10 cellular contexts compared by ENCODE assay signal in genomic region chr16:55479560-55480197, GRCh38. TPM values are rescaled to one million over a fixed set of nuclear protein-coding genes. Genes with fewer than 3 reads are reported as not detected.
A peak's percentile ranks its signal among the peaks of the same experiment; 100 is the strongest.
DNase-seq lines count a peak whose midpoint lies in the region; ATAC-seq and TF ChIP-seq lines count a peak whose summit lies in the region.
"Had no signal": no experiment of that assay in that cellular context is flagged by ENCODE, and none has a peak within 500 bp of the region (broad histone marks: within the 10 kb centered on the region; RNA-seq: fewer than 3 reads in every experiment).

No MANE protein-coding gene starts in this region.

- H3K36me3 ChIP-seq in ACC112 (ENCODE audit: insufficient read depth, low read length) (peaks cover 22% of the 10 kb centered on the region), esophagus (ENCODE audit: control insufficient read depth in 2 of 2, insufficient read depth in 2 of 2, low read length in 1 of 2) (no peaks in the 10 kb centered on the region), body of pancreas (replicated peaks in 1 of 2; ENCODE audit: insufficient read depth in 1 of 2, low read depth in 2 of 2) (no peaks in the 10 kb centered on the region)

- H3K4me1 Mint-ChIP-seq in neural crest cell = peaks cover 25% of the 10 kb centered on the region

- no peak for TF ChIP-seq POLR2A in body of pancreas (IDR thresholded peaks at IDR 0.05)

- DNase-seq in OCI-M1 (lab: John Stamatoyannopoulos, UW) (peak; percentile 25), neural crest cell (ENCODE audit: low read depth, low spot score) (peak; percentile 34), body of pancreas (no peak), Ammon's horn (ENCODE audit: low spot score) (no peak), GM20000 (ENCODE audit: low spot score) (no peak)
- DNase-seq: NCI-H1436 treated with DMSO at 0.1 percent for 48 hours had no signal

- H3K27ac ChIP-seq in ACC112 (ENCODE audit: low read depth, low read length) = peak overlapping the region; percentile 71; the same call in 1 of the 2 replicates
- peak overlapping the region; percentile 51 to 59 for H3K27ac ChIP-seq in esophagus (ENCODE audit: low read depth in 2 of 2, low read length in 1 of 2)
- H3K27ac ChIP-seq in body of pancreas = peak overlapping the region in 2 of 4 donors; percentile 0 to 44
- H3K27ac ChIP-seq: VCaP had no signal

- H3K27me3 Mint-ChIP-seq in neural crest cell (ENCODE audit: low read depth) = peaks cover 12% of the 10 kb centered on the region

- H3K4me3 ChIP-seq in ACC112 (ENCODE audit: low read depth, low read length) = peak overlapping the region; percentile 98
- peak overlapping the region; percentile 45 to 51 for H3K4me3 ChIP-seq in esophagus (ENCODE audit: low read depth in 1 of 2, low read length in 2 of 2)
- H3K4me3 ChIP-seq in body of pancreas = no peak overlapping the region

- H3K9me3 Mint-ChIP-seq in neural crest cell = peaks cover under 1% of the 10 kb centered on the region

- intact Hi-C loops in body of pancreas (cut with DNase I) = no loop called here

- TF ChIP-seq CTCF in neural crest cell (conservative IDR thresholded peaks at IDR 0.05) (no peak), body of pancreas (IDR thresholded peaks at IDR 0.05) (no peak), GM20000 (IDR thresholded peaks at IDR 0.05; ENCODE audit: extremely low read depth, missing control alignments) (no peak)

- ATAC-seq in GM18870 (IDR thresholded peaks at IDR 0.05; ENCODE audit: unreplicated experiment) = no peak
- ATAC-seq in body of pancreas = no peak

- peaks cover 15% of the 10 kb centered on the region for H3K36me3 Mint-ChIP-seq in neural crest cell (ENCODE audit: low read depth)

- H3K27ac Mint-ChIP-seq in neural crest cell (ENCODE audit: unreplicated experiment) = peak overlapping the region; percentile 94

- peak overlapping the region; percentile 98 for H3K4me3 Mint-ChIP-seq in neural crest cell

- H2AFZ ChIP-seq in ACC112 (ENCODE audit: low read length, unreplicated experiment) = peak overlapping the region; percentile 70

- H3K79me2 ChIP-seq in ACC112 (ENCODE audit: control insufficient read depth, insufficient read depth, low read length, unreplicated experiment) = peaks cover 26% of the 10 kb centered on the region

- H3K27me3 ChIP-seq in ACC112 (ENCODE audit: insufficient read depth, low read length) (no peaks in the 10 kb centered on the region), esophagus (ENCODE audit: control insufficient read depth in 1 of 2, insufficient read depth in 2 of 2, low read length in 2 of 2) (no peaks in the 10 kb centered on the region), body of pancreas (peaks cover 0 to 21% of the 10 kb centered on the region in 2 donors)

- H3K9me3 ChIP-seq in esophagus (ENCODE audit: control insufficient read depth in 2 of 2, insufficient read depth in 1 of 2, low read depth in 1 of 2, low read length in 1 of 2) (peaks cover 0 to 2% of the 10 kb centered on the region in 2 donors), body of pancreas (no peaks in the 10 kb centered on the region)

- peaks cover 38% of the 10 kb centered on the region for H3K4me1 ChIP-seq in ACC112 (ENCODE audit: control insufficient read depth, insufficient read depth, low read length, unreplicated experiment)
- H3K4me1 ChIP-seq in esophagus (ENCODE audit: control insufficient read depth in 2 of 2, insufficient read depth in 2 of 2, low read length in 1 of 2) = peaks cover 0 to 13% of the 10 kb centered on the region in 2 donors
- peaks cover 22% of the 10 kb centered on the region for H3K4me1 ChIP-seq in body of pancreas

- WGBS in esophagus, 2 donors = 2 to 3% methylated on average over 28 of the region's 28 CpGs
- WGBS in body of pancreas, 2 donors = 1 to 3% methylated on average over 22 to 28 of the region's 28 CpGs

RNA-seq across cellular contexts. Expression of gene MMP2, which starts 0.7 kb away (rescaled TPM):
- 10 to 100 TPM in 1 of 2 donors, 1 to 10 TPM in 1; 3.3 to 11.0 TPM for polyA plus RNA-seq in esophagus
- total RNA-seq in neural crest cell (138 and 153 TPM in 2 replicates), body of pancreas (10 to 100 TPM; 58.7 to 76.0 TPM)

RNA-seq across cellular contexts. Expression of gene LPCAT2, which starts 29.2 kb away (rescaled TPM):
- polyA plus RNA-seq in esophagus = 1 to 10 TPM; 3.5 to 5.0 TPM
- total RNA-seq in neural crest cell (7.2 and 7.9 TPM in 2 replicates), body of pancreas (1 to 10 TPM; 3.3 to 9.1 TPM)

Comparison
In these comparisons a context has a peak if more than half of its experiments do, and no peak if none do; other contexts are left out.
1. H3K4me3 ChIP-seq: peak in ACC112 (single experiment) and esophagus (2 of 2); none in body of pancreas (0 of 2).
2. DNase-seq: peak in OCI-M1 (single experiment) and neural crest cell (single experiment); none in body of pancreas (0 of 4), Ammon's horn (single experiment) and GM20000 (single experiment).